2 cellular contexts compared by ENCODE assay signal in genomic region chr6:36759177-36759757, GRCh38.
TF ChIP-seq lines count a peak whose summit lies in the region.

No MANE protein-coding gene starts in this region.

TF ChIP-seq in GM23338, 12 proteins besides CTCF, POLR2A, EP300 and RAD21:
- no peak for TF ChIP-seq ZNF462 (CRISPR knock-in tag; IDR thresholded peaks at IDR 0.05)

TF ChIP-seq in K562, 482 proteins besides CTCF, POLR2A, EP300 and RAD21 (continued from another document):
- peak; percentile 73; the same call in 1 of the 2 replicates for TF ChIP-seq ZNF740 (CRISPR knock-in tag; IDR thresholded peaks at IDR 0.05)
- TF ChIP-seq ZNF740 (tag; IDR thresholded peaks at IDR 0.05): no peak
- peak; percentile 14; the same call in 1 of the 2 replicates for TF ChIP-seq CXXC5 (CRISPR knock-in tag; IDR thresholded peaks at IDR 0.05)
- TF ChIP-seq BCOR (IDR thresholded peaks at IDR 0.05): no peak
- TF ChIP-seq NRF1 (conservative IDR thresholded peaks at IDR 0.05 in 1 of 2, IDR thresholded peaks at IDR 0.05 in 1 of 2): peak; percentile 25 to 46; a peak in 1 of 4 replicates
- peak in 1 of 2 experiments; percentile 97; a peak in 3 of 4 replicates for TF ChIP-seq MAZ (CRISPR knock-in tag; conservative IDR thresholded peaks at IDR 0.05 in 1 of 2, IDR thresholded peaks at IDR 0.05 in 1 of 2)
- 0 out of 2 replicates have a peak, but pooled peaks have one; percentile 15 for TF ChIP-seq MYC (IDR thresholded peaks at IDR 0.05; ENCODE audit: low read depth, low read length)
- TF ChIP-seq MYC (CRISPR knock-in tag; IDR thresholded peaks at IDR 0.05; ENCODE audit: borderline replicate concordance, low read depth): no peak
- TF ChIP-seq, protein P1, sequence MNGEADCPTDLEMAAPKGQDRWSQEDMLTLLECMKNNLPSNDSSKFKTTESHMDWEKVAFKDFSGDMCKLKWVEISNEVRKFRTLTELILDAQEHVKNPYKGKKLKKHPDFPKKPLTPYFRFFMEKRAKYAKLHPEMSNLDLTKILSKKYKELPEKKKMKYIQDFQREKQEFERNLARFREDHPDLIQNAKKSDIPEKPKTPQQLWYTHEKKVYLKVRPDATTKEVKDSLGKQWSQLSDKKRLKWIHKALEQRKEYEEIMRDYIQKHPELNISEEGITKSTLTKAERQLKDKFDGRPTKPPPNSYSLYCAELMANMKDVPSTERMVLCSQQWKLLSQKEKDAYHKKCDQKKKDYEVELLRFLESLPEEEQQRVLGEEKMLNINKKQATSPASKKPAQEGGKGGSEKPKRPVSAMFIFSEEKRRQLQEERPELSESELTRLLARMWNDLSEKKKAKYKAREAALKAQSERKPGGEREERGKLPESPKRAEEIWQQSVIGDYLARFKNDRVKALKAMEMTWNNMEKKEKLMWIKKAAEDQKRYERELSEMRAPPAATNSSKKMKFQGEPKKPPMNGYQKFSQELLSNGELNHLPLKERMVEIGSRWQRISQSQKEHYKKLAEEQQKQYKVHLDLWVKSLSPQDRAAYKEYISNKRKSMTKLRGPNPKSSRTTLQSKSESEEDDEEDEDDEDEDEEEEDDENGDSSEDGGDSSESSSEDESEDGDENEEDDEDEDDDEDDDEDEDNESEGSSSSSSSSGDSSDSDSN (IDR thresholded peaks at IDR 0.05; ENCODE audit: borderline replicate concordance in 1 of 2, low read depth in 2 of 2, low read length in 2 of 2): 0 out of 4 replicates have a peak, but pooled peaks of 1 of the 2 experiments have one; percentile 22
- TF ChIP-seq, protein P2, sequence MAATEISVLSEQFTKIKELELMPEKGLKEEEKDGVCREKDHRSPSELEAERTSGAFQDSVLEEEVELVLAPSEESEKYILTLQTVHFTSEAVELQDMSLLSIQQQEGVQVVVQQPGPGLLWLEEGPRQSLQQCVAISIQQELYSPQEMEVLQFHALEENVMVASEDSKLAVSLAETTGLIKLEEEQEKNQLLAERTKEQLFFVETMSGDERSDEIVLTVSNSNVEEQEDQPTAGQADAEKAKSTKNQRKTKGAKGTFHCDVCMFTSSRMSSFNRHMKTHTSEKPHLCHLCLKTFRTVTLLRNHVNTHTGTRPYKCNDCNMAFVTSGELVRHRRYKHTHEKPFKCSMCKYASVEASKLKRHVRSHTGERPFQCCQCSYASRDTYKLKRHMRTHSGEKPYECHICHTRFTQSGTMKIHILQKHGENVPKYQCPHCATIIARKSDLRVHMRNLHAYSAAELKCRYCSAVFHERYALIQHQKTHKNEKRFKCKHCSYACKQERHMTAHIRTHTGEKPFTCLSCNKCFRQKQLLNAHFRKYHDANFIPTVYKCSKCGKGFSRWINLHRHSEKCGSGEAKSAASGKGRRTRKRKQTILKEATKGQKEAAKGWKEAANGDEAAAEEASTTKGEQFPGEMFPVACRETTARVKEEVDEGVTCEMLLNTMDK (IDR thresholded peaks at IDR 0.05; ENCODE audit: borderline replicate concordance, insufficient read depth, low read depth, low read length, poor library complexity, severe bottlenecking): peak; percentile 73
- TF ChIP-seq SIN3B (IDR thresholded peaks at IDR 0.05; ENCODE audit: low read depth): no peak
- no peak for TF ChIP-seq PML (IDR thresholded peaks at IDR 0.05; ENCODE audit: low read length)
- no peak for TF ChIP-seq SMARCE1 (IDR thresholded peaks at IDR 0.05)
- TF ChIP-seq, protein P3, sequence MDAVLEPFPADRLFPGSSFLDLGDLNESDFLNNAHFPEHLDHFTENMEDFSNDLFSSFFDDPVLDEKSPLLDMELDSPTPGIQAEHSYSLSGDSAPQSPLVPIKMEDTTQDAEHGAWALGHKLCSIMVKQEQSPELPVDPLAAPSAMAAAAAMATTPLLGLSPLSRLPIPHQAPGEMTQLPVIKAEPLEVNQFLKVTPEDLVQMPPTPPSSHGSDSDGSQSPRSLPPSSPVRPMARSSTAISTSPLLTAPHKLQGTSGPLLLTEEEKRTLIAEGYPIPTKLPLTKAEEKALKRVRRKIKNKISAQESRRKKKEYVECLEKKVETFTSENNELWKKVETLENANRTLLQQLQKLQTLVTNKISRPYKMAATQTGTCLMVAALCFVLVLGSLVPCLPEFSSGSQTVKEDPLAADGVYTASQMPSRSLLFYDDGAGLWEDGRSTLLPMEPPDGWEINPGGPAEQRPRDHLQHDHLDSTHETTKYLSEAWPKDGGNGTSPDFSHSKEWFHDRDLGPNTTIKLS (IDR thresholded peaks at IDR 0.05; ENCODE audit: borderline replicate concordance, low read depth): no peak
- TF ChIP-seq JUND (IDR thresholded peaks at IDR 0.05; ENCODE audit: borderline replicate concordance, low read depth, low read length): 0 out of 2 replicates have a peak, but pooled peaks have one; percentile 43
- TF ChIP-seq JUND (tag; IDR thresholded peaks at IDR 0.05; ENCODE audit: borderline replicate concordance, low read depth, low read length): no peak; the same call in 2 of the 3 replicates
- 0 out of 2 replicates have a peak, but pooled peaks have one; percentile 27 for TF ChIP-seq PHF21A (IDR thresholded peaks at IDR 0.05; ENCODE audit: borderline replicate concordance, low read depth)
- TF ChIP-seq RCOR1 (IDR thresholded peaks at IDR 0.05; ENCODE audit: borderline replicate concordance in 1 of 2, low read depth in 2 of 2, low read length in 2 of 2): peak in 1 of 2 experiments; percentile 40; a peak in 1 of 4 replicates
- TF ChIP-seq ZNF766 (CRISPR knock-in tag; conservative IDR thresholded peaks at IDR 0.05): peak; percentile 76
- TF ChIP-seq STAG1 (CRISPR knock-in tag; IDR thresholded peaks at IDR 0.05; ENCODE audit: borderline replicate concordance): peak; percentile 91; the same call in 1 of the 2 replicates
- 0 out of 2 replicates have a peak, but pooled peaks have one; percentile 19 for TF ChIP-seq ZNF263 (CRISPR knock-in tag; IDR thresholded peaks at IDR 0.05; ENCODE audit: borderline replicate concordance)
- TF ChIP-seq, protein P4, sequence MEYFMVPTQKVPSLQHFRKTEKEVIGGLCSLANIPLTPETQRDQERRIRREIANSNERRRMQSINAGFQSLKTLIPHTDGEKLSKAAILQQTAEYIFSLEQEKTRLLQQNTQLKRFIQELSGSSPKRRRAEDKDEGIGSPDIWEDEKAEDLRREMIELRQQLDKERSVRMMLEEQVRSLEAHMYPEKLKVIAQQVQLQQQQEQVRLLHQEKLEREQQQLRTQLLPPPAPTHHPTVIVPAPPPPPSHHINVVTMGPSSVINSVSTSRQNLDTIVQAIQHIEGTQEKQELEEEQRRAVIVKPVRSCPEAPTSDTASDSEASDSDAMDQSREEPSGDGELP (CRISPR knock-in tag; IDR thresholded peaks at IDR 0.05; ENCODE audit: borderline replicate concordance): peak; percentile 71
- TF ChIP-seq FOXK2 (conservative IDR thresholded peaks at IDR 0.05 in 1 of 2, IDR thresholded peaks at IDR 0.05 in 1 of 2; ENCODE audit: low read depth in 2 of 2): peak; percentile 87 to 94
- TF ChIP-seq, protein P5, sequence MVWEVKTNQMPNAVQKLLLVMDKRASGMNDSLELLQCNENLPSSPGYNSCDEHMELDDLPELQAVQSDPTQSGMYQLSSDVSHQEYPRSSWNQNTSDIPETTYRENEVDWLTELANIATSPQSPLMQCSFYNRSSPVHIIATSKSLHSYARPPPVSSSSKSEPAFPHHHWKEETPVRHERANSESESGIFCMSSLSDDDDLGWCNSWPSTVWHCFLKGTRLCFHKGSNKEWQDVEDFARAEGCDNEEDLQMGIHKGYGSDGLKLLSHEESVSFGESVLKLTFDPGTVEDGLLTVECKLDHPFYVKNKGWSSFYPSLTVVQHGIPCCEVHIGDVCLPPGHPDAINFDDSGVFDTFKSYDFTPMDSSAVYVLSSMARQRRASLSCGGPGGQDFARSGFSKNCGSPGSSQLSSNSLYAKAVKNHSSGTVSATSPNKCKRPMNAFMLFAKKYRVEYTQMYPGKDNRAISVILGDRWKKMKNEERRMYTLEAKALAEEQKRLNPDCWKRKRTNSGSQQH (CRISPR knock-in tag; IDR thresholded peaks at IDR 0.05): no peak
- peak; percentile 60; the same call in 1 of the 2 replicates for TF ChIP-seq RB1 (IDR thresholded peaks at IDR 0.05; ENCODE audit: low read depth)
- no peak for TF ChIP-seq CBX5 (IDR thresholded peaks at IDR 0.05; ENCODE audit: borderline replicate concordance, low read depth)
- TF ChIP-seq SP1 (CRISPR knock-in tag; IDR thresholded peaks at IDR 0.05): peak; percentile 51; the same call in 1 of the 2 replicates
- TF ChIP-seq MYNN (IDR thresholded peaks at IDR 0.05): peak; percentile 47; the same call in 1 of the 2 replicates
- no peak for TF ChIP-seq MYNN (CRISPR knock-in tag; IDR thresholded peaks at IDR 0.05)
- TF ChIP-seq ARID2 (IDR thresholded peaks at IDR 0.05): 0 out of 2 replicates have a peak, but pooled peaks have one; percentile 16
- TF ChIP-seq, protein P6, sequence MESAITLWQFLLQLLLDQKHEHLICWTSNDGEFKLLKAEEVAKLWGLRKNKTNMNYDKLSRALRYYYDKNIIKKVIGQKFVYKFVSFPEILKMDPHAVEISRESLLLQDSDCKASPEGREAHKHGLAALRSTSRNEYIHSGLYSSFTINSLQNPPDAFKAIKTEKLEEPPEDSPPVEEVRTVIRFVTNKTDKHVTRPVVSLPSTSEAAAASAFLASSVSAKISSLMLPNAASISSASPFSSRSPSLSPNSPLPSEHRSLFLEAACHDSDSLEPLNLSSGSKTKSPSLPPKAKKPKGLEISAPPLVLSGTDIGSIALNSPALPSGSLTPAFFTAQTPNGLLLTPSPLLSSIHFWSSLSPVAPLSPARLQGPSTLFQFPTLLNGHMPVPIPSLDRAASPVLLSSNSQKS (CRISPR knock-in tag; IDR thresholded peaks at IDR 0.05): no peak
- TF ChIP-seq ZNF384 (IDR thresholded peaks at IDR 0.05; ENCODE audit: low read depth, low read length): 0 out of 2 replicates have a peak, but pooled peaks have one; percentile 39
- TF ChIP-seq NEUROD1 (IDR thresholded peaks at IDR 0.05; ENCODE audit: borderline replicate concordance, low read depth, low read length, partially characterized antibody): peak; percentile 11
- TF ChIP-seq COPS2 (conservative IDR thresholded peaks at IDR 0.05): no peak
- TF ChIP-seq, protein P7, sequence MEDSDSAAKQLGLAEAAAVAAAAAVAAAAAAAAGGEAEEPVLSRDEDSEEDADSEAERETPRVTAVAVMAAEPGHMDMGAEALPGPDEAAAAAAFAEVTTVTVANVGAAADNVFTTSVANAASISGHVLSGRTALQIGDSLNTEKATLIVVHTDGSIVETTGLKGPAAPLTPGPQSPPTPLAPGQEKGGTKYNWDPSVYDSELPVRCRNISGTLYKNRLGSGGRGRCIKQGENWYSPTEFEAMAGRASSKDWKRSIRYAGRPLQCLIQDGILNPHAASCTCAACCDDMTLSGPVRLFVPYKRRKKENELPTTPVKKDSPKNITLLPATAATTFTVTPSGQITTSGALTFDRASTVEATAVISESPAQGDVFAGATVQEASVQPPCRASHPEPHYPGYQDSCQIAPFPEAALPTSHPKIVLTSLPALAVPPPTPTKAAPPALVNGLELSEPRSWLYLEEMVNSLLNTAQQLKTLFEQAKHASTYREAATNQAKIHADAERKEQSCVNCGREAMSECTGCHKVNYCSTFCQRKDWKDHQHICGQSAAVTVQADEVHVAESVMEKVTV (CRISPR knock-in tag; IDR thresholded peaks at IDR 0.05): peak; percentile 90
- 0 out of 2 replicates have a peak, but pooled peaks have one; percentile 21 for TF ChIP-seq CTBP1 (IDR thresholded peaks at IDR 0.05; ENCODE audit: borderline replicate concordance)
